In the genomic region with DNA sequence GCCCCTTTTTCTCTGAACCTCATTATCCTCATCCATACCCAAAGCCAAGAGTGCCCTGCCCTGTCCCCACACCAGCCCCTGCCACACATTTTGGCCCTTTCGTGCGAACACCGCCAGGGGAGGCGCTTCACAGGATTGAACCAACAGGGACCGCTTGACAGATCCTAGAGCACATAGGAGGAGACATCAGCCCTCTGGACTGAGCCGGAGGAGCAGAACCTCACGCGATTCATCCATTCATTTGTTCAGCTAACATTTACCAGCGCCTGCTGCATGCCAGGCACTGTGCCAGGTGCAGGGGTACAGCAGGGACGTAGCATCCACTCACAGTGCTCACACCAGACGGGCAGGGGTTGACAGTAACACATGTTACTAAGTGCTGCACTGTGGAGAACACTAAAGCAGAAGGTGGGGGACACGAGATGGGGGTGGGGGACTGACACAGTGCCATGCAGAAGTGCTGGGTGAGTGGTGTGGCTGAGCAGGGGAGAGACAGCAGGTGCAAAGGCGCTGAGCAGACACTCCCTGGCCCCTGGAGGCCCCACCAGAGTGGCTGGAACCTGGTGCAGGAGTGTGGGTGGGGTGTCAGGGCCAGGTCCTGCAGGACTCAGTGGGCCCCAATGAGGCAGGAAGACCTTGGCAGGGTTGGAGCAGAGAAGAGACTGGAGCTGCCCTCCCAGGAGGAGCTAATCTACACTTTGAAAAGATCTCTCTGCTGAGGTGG, we compare ENCODE assay signal across 22 cellular contexts. TPM values are rescaled to one million over a fixed set of nuclear protein-coding genes. Genes with fewer than 3 reads are reported as not detected.
DNase-seq lines count a peak whose midpoint lies in the region; ATAC-seq and TF ChIP-seq lines count a peak whose summit lies in the region.
"Had no signal": no experiment of that assay in that cellular context is flagged by ENCODE, and none has a peak within 500 bp of the region (broad histone marks: within the 10 kb centered on the region; RNA-seq: fewer than 3 reads in every experiment).

No MANE protein-coding gene starts in this region.

- H3K36me3 Mint-ChIP-seq in activated T-helper 17 cell treated with anti-CD3 and anti-CD28 coated beads, Interleukin-2, amount 50 U/mL, for 72 hours (ENCODE audit: low read depth), result no peaks in the 10 kb centered on the region
- H3K36me3 Mint-ChIP-seq: naive thymus-derived CD8-positive, alpha-beta T cell; stimulated activated memory B cell treated with anti-CD40 and anti-IgM and Interleukin-4, amounts not matched to agents 10 μg/mL and 1 μg/mL and 100 μg/mL, for 72 hours had no signal

- no peaks in the 10 kb centered on the region for H3K9me3 Mint-ChIP-seq in activated T-helper 17 cell treated with anti-CD3 and anti-CD28 coated beads, Interleukin-2, amount 50 U/mL, for 72 hours
- H3K9me3 Mint-ChIP-seq: activated T-helper 2 cell treated with anti-CD3 and anti-CD28 coated beads, Interferon-gamma antibody, Interleukin-2, Interleukin-4, amounts not matched to agents 10 μg/mL and 5 μg/mL and 100 μg/mL, durations not matched to agents 14 hours and 24 hours and 36 hours; naive thymus-derived CD8-positive, alpha-beta T cell; stimulated activated memory B cell treated with anti-CD40 and anti-IgM and Interleukin-4, amounts not matched to agents 10 μg/mL and 1 μg/mL and 100 μg/mL, for 72 hours had no signal

- H3K27ac Mint-ChIP-seq in activated T-helper 17 cell treated with anti-CD3 and anti-CD28 coated beads, Interleukin-2, amount 50 U/mL, for 72 hours, result no peak overlapping the region
- H3K27ac Mint-ChIP-seq: activated T-helper 2 cell treated with anti-CD3 and anti-CD28 coated beads, Interferon-gamma antibody, Interleukin-2, Interleukin-4, amounts not matched to agents 10 μg/mL and 5 μg/mL and 100 μg/mL, durations not matched to agents 14 hours and 24 hours and 36 hours; stimulated activated memory B cell treated with anti-CD40 and anti-IgM and Interleukin-4, amounts not matched to agents 10 μg/mL and 1 μg/mL and 100 μg/mL, for 72 hours had no signal

- peaks cover 5% of the 10 kb centered on the region for H3K27me3 Mint-ChIP-seq in activated T-helper 17 cell treated with anti-CD3 and anti-CD28 coated beads, Interleukin-2, amount 50 U/mL, for 72 hours

- H3K9me3 ChIP-seq in right cardiac atrium (ENCODE audit: control insufficient read depth, low read length), result no peaks in the 10 kb centered on the region
- H3K9me3 ChIP-seq: thyroid gland had no signal

- DNase-seq in SHP77 treated with DMSO at 0.1 percent for 48 hours (lab: John Stamatoyannopoulos, UW) (peak; percentile 20), SHP77 (lab: John Stamatoyannopoulos, UW) (no peak), NCI-H2171 (lab: John Stamatoyannopoulos, UW) (peak; percentile 39), right cardiac atrium (peak in 2 of 3 donors; percentile 21 to 37), sciatic nerve (ENCODE audit: low spot score) (peak; percentile 54), NCI-H1436 treated with DMSO at 0.1 percent for 48 hours (lab: John Stamatoyannopoulos, UW) (no peak), foreskin fibroblast (no peak)
- DNase-seq: 8988T; activated CD8-positive, alpha-beta memory T cell treated with anti-CD3 and anti-CD28 coated beads, Interleukin-2, amount 50 U/mL, for 4 hours; cortex of kidney; DMS79; NCI-H187 treated with DMSO at 0.1 percent for 48 hours; NCI-H2227 treated with DMSO at 0.1 percent for 48 hours; PC-9; small intestine; thyroid gland; WERI-Rb-1 had no signal

- H3K4me1 Mint-ChIP-seq in activated T-helper 17 cell treated with anti-CD3 and anti-CD28 coated beads, Interleukin-2, amount 50 U/mL, for 72 hours, result no peaks in the 10 kb centered on the region

- H3K27me3 ChIP-seq in right cardiac atrium (ENCODE audit: control insufficient read depth, insufficient read depth), result no peaks in the 10 kb centered on the region
- H3K27me3 ChIP-seq: thyroid gland had no signal

- 85% methylated on average over 13 of the region's 13 CpGs for WGBS in right cardiac atrium

- TF ChIP-seq CTCF in foreskin fibroblast (IDR thresholded peaks at IDR 0.05; ENCODE audit: low read depth, low read length), result no peak

- H3K27ac ChIP-seq in right cardiac atrium (ENCODE audit: low read length), result no peak overlapping the region
- H3K27ac ChIP-seq: PC-9, thyroid gland, WERI-Rb-1 had no signal

- H3K4me3 ChIP-seq in right cardiac atrium (ENCODE audit: low read length) (no peak overlapping the region), foreskin fibroblast (ENCODE audit: low read depth in 1 of 2, low read length in 2 of 2) (no peak overlapping the region)
- H3K4me3 ChIP-seq: PC-9, thyroid gland had no signal

- ATAC-seq in right cardiac atrium (no peak), sciatic nerve (no peak)
- ATAC-seq in activated T-helper 17 cell treated with anti-CD3 and anti-CD28 coated beads, Interleukin-2, amount 50 U/mL, for 72 hours (replicated peaks), result no peak
- ATAC-seq: HCT116; naive thymus-derived CD8-positive, alpha-beta T cell; stimulated activated memory B cell treated with anti-CD40 and anti-IgM and Interleukin-4, amounts not matched to agents 10 μg/mL and 1 μg/mL and 100 μg/mL, for 72 hours had no signal

- H3K4me1 ChIP-seq in right cardiac atrium (ENCODE audit: control insufficient read depth, insufficient read depth, low read length), result peaks cover 2% of the 10 kb centered on the region

- H3K4me3 Mint-ChIP-seq in activated T-helper 17 cell treated with anti-CD3 and anti-CD28 coated beads, Interleukin-2, amount 50 U/mL, for 72 hours, result no peak overlapping the region
- H3K4me3 Mint-ChIP-seq: stimulated activated memory B cell treated with anti-CD40 and anti-IgM and Interleukin-4, amounts not matched to agents 10 μg/mL and 1 μg/mL and 100 μg/mL, for 72 hours had no signal

- intact Hi-C loops in right cardiac atrium (cut with DNase I) (no loop called here), sciatic nerve (cut with DNase I) (no loop called here)

RNA-seq across cellular contexts. Expression of gene GNAZ, which starts 3.3 kb away (rescaled TPM):
- total RNA-seq in right cardiac atrium, result 1 to 10 TPM; 2.2 to 3.5 (median 3.1) TPM
- 2.0 TPM for polyA plus RNA-seq in right cardiac atrium
- total RNA-seq in sciatic nerve, result 22.8 TPM
- total RNA-seq in activated T-helper 17 cell treated with anti-CD3 and anti-CD28 coated beads, Interleukin-2, amount 50 U/mL, for 72 hours, result 1 to 10 TPM in 1 of 2 donors, under 1 TPM in 1; 0.37 to 2.0 TPM

Comparison
In these comparisons a context has a peak if more than half of its experiments do, and no peak if none do; other contexts are left out.
1. DNase-seq: peak in SHP77 treated with DMSO at 0.1 percent for 48 hours (single experiment), NCI-H2171 (single experiment), right cardiac atrium (2 of 3) and sciatic nerve (single experiment); none in SHP77 (0 of 2), NCI-H1436 treated with DMSO at 0.1 percent for 48 hours (single experiment) and foreskin fibroblast (0 of 2).